In the genomic region with DNA sequence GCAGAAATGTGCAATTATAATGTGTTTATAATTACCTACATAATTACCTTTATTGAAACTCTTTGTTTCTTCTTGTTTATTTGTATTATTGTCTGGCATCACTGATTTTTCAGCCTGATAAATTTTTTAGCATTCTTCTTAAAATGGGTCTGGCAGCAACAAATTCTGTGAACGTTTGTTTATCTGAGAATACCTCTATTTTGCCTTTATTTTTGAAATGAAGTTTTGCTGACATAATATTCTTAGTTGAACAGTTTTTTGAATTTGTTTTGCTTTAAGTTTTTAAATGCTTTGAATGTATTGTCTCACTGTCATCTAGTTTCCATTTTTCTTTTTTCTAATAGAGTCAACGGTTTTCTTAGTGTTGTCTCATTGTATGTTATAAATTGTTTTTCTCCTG, we compare ENCODE assay signal across 10 cellular contexts.
"Had no signal": no experiment of that assay in that cellular context is flagged by ENCODE, and none has a peak within 500 bp of the region (broad histone marks: within the 10 kb centered on the region; RNA-seq: fewer than 3 reads in every experiment).

No MANE protein-coding gene starts in this region.

- ATAC-seq: GM23338, HCT116 had no signal

- DNase-seq: GM23248, GOT3, H7, HCEC 1CT, HFFc6 had no signal

- FAIRE-seq: H1, H54 had no signal

- H3K9ac ChIP-seq: GM23248 had no signal

- H3K27ac Mint-ChIP-seq: GM23338, HFFc6 had no signal

- H2AFZ ChIP-seq: GM23248, GM23338 had no signal

- H3K4me3 ChIP-seq: GM23248, GM23338, HAP-1 had no signal

- H3K4me2 ChIP-seq: GM23338 had no signal

- H3K27ac ChIP-seq: GM23248 had no signal

- H3K4me3 Mint-ChIP-seq: GM23338, HFFc6 had no signal

- H3K36me3 ChIP-seq: HAP-1 had no signal
